ENCODE assay signal across 8 cellular contexts in the genomic region with DNA sequence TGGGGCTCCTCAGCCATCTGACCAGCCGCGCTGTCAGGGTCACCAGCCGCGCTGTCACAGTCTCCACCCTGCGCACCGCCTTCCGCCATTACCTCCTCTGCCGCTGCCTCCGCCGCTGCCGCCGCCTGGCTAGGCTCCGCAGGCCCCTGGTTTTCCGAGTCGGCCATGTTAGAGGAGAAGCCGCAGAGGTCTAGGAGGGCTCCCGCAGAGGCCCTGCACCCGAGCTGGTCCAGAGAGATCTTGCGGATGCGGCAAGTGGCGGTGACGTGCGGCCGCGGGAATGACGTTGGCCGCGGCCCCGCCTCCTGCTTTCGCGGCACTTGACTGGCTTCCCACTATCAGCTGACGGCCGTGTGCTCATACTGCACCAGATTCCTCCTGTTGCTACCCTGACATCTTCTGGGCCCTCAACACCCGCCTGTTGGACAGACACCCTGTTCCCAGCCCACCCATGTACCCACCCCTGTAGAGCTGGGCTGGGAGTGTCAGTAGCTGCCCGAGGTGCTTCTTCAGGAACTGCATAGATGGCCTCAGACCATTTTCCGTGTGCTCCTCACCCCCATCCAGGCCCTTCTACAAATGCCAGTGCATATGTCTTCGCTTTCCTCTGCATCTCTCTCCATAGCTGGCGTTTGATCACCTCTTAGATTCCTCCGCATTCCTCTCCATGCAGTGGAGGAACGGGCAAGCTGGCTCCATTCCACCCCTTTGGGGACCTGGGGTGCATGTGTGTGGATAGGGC. TPM values are rescaled to one million over a fixed set of nuclear protein-coding genes. Genes with fewer than 3 reads are reported as not detected.
DNase-seq lines count a peak whose midpoint lies in the region; ATAC-seq and TF ChIP-seq lines count a peak whose summit lies in the region.

A gene with protein sequence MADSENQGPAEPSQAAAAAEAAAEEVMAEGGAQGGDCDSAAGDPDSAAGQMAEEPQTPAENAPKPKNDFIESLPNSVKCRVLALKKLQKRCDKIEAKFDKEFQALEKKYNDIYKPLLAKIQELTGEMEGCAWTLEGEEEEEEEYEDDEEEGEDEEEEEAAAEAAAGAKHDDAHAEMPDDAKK (minus strand): TSS at position 242 of the 742 bp plus-strand sequence. CDS start 75 bp downstream, at position 167.

- DNase-seq in AG04449 (ENCODE audit: low read depth, low spot score) (no peak), GM19238 (ENCODE audit: insufficient read length, low spot score) (peak; percentile 10), RPMI8226 (peak; percentile 37), glomerular visceral epithelial cell (ENCODE audit: extremely low spot score) (peak; percentile 56), osteocyte (ENCODE audit: extremely low spot score, unreplicated experiment) (peak; percentile 85), tibial artery (peak; percentile 49 to 88)
- DNase-seq in activated naive CD4-positive, alpha-beta T cell treated with anti-CD3 and anti-CD28 coated beads for 36 hours: peak; percentile 74

- H3K36me3 Mint-ChIP-seq in activated naive CD4-positive, alpha-beta T cell treated with anti-CD3 and anti-CD28 coated beads for 36 hours (ENCODE audit: low read depth): peaks cover 2% of the 10 kb centered on the region
- no peaks in the 10 kb centered on the region for H3K36me3 Mint-ChIP-seq in osteocyte (ENCODE audit: unreplicated experiment)

- H3K9me3 Mint-ChIP-seq in activated naive CD4-positive, alpha-beta T cell treated with anti-CD3 and anti-CD28 coated beads for 36 hours: no peaks in the 10 kb centered on the region
- H3K9me3 Mint-ChIP-seq in osteocyte (ENCODE audit: unreplicated experiment): no peaks in the 10 kb centered on the region

- no peaks in the 10 kb centered on the region for H3K27me3 Mint-ChIP-seq in activated naive CD4-positive, alpha-beta T cell treated with anti-CD3 and anti-CD28 coated beads for 36 hours (ENCODE audit: low read depth)
- H3K27me3 Mint-ChIP-seq in osteocyte (ENCODE audit: unreplicated experiment): no peaks in the 10 kb centered on the region

- CTCF ChIA-PET in AG04449 (lab: Yijun Ruan, JAX): interaction anchor here (1.1 to 3.6 kb wide), 4 partner anchors 9 to 326 kb away, joined by 3 to 15 read pairs (median 10); no protein-coding TSS in a partner anchor
- CTCF ChIA-PET in activated naive CD4-positive, alpha-beta T cell treated with anti-CD3 and anti-CD28 coated beads for 36 hours (lab: Charles Lee): interaction anchor here (0.9 to 1.6 kb wide), 3 partner anchors 25 to 158 kb away, joined by 3 to 5 read pairs (median 3); no protein-coding TSS in a partner anchor

- peak; percentile 97 for ATAC-seq in HG03442 (IDR thresholded peaks at IDR 0.05; ENCODE audit: unreplicated experiment)

- H3K27ac Mint-ChIP-seq in activated naive CD4-positive, alpha-beta T cell treated with anti-CD3 and anti-CD28 coated beads for 36 hours: peak within 1 kb of the TSS; percentile 78
- H3K27ac Mint-ChIP-seq in osteocyte (ENCODE audit: unreplicated experiment): peak within 1 kb of the TSS; percentile 76

- no peak for TF ChIP-seq CTCF in AG04449 (IDR thresholded peaks at IDR 0.05; ENCODE audit: insufficient read depth, low read length, missing control alignments)
- TF ChIP-seq CTCF in osteocyte (IDR thresholded peaks at IDR 0.05): no peak
- no peak for TF ChIP-seq CTCF in tibial artery (IDR thresholded peaks at IDR 0.05)

- H3K4me3 ChIP-seq in AG04449 (ENCODE audit: low read depth, low read length) (peak within 1 kb of the TSS; percentile 63), tibial artery (peak within 1 kb of the TSS; percentile 69 to 73)

- no peaks in the 10 kb centered on the region for H3K9me3 ChIP-seq in tibial artery

- intact Hi-C loops in activated naive CD4-positive, alpha-beta T cell treated with anti-CD3 and anti-CD28 coated beads for 36 hours (cut with micrococcal nuclease): loop anchor here (5.0 kb wide), 1 partner anchor 415 kb away; the partner anchor contains the start of gene TIGD2
- intact Hi-C loops in tibial artery (cut with DNase I; ENCODE audit: low total_unique reads): no loop called here

- no peaks in the 10 kb centered on the region for H3K4me1 ChIP-seq in tibial artery

- peak within 1 kb of the TSS; percentile 83 to 85 for H3K27ac ChIP-seq in tibial artery

- H3K27me3 ChIP-seq in tibial artery: no peaks in the 10 kb centered on the region

- peaks cover 11% of the 10 kb centered on the region for H3K4me1 Mint-ChIP-seq in activated naive CD4-positive, alpha-beta T cell treated with anti-CD3 and anti-CD28 coated beads for 36 hours (ENCODE audit: low read depth)
- peaks cover 8% of the 10 kb centered on the region for H3K4me1 Mint-ChIP-seq in osteocyte (ENCODE audit: unreplicated experiment)

- POLR2A ChIA-PET in AG04449 (lab: Yijun Ruan, JAX): no interaction called here

- peak within 1 kb of the TSS; percentile 82 for H3K4me3 Mint-ChIP-seq in activated naive CD4-positive, alpha-beta T cell treated with anti-CD3 and anti-CD28 coated beads for 36 hours
- peak within 1 kb of the TSS; percentile 84 for H3K4me3 Mint-ChIP-seq in osteocyte (ENCODE audit: unreplicated experiment)

- peaks cover 0 to 23% (median 5%) of the 10 kb centered on the region in 3 donors for H3K36me3 ChIP-seq in tibial artery

RNA-seq across cellular contexts. Expression of the gene that starts here (rescaled TPM):
- total RNA-seq in activated naive CD4-positive, alpha-beta T cell treated with anti-CD3 and anti-CD28 coated beads for 36 hours: 1 to 10 TPM; 3.5 to 3.9 TPM
- 5.6 and 5.7 TPM in 2 replicates for total RNA-seq in osteocyte
